ENCODE assay signal across 11 cellular contexts in the genomic region with DNA sequence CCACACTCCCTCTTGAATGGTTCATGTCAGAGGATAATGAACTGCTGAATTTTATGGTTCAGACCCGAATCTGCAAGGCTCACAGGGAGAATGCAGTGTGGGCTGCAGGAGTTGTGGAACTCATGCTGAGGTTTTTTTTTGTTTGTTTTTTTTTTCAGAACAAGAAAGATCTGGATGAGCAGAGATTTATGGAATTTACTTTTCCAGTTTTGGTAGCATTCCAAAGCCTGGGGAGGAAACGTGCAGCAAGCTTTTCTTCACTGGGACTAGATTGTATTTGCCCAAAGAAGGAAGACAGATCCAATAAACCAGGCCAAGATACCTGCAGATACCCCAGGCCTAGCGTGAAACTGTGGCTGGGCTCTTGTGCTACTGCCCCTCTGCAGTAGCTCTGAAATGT.
DNase-seq lines count a peak whose midpoint lies in the region; ATAC-seq and TF ChIP-seq lines count a peak whose summit lies in the region.
"Had no signal": no experiment of that assay in that cellular context is flagged by ENCODE, and none has a peak within 500 bp of the region (broad histone marks: within the 10 kb centered on the region; RNA-seq: fewer than 3 reads in every experiment).

No MANE protein-coding gene starts in this region.

- ATAC-seq in activated naive CD8-positive, alpha-beta T cell treated with anti-CD3 and anti-CD28 coated beads, Interleukin-2, amount 10 ng/mL, durations not matched to agents 7 days and 5 days (ENCODE audit: low read depth) = no peak
- ATAC-seq in GM21529 (IDR thresholded peaks at IDR 0.05; ENCODE audit: unreplicated experiment) (no peak), HG02870 (IDR thresholded peaks at IDR 0.05; ENCODE audit: unreplicated experiment) (no peak)

- H3K4me3 Mint-ChIP-seq in activated naive CD8-positive, alpha-beta T cell treated with anti-CD3 and anti-CD28 coated beads, Interleukin-2, amount 10 ng/mL, durations not matched to agents 7 days and 5 days = peak overlapping the region; percentile 64

- no peak overlapping the region for H3K4me3 ChIP-seq in AG09309 (ENCODE audit: control insufficient read depth, low read depth, low read length)

- peaks cover 28% of the 10 kb centered on the region for H3K36me3 Mint-ChIP-seq in activated naive CD8-positive, alpha-beta T cell treated with anti-CD3 and anti-CD28 coated beads, Interleukin-2, amount 10 ng/mL, durations not matched to agents 7 days and 5 days

- POLR2A ChIA-PET in activated naive CD8-positive, alpha-beta T cell treated with anti-CD3 and anti-CD28 coated beads, Interleukin-2, amount 10 ng/mL, durations not matched to agents 7 days and 5 days (lab: Charles Lee) = interaction anchor here (1.9 to 4.6 kb wide), 5 partner anchors 17 to 228 kb away, joined by 5 to 44 read pairs (median 24); a partner anchor contains a TSS

- no peak for TF ChIP-seq CTCF in AG09309 (IDR thresholded peaks at IDR 0.05; ENCODE audit: control insufficient read depth, insufficient read depth, low read depth, low read length, missing control alignments)

- peaks cover 11% of the 10 kb centered on the region for H3K9me3 Mint-ChIP-seq in activated naive CD8-positive, alpha-beta T cell treated with anti-CD3 and anti-CD28 coated beads, Interleukin-2, amount 10 ng/mL, durations not matched to agents 7 days and 5 days

- no peaks in the 10 kb centered on the region for H3K27me3 Mint-ChIP-seq in activated naive CD8-positive, alpha-beta T cell treated with anti-CD3 and anti-CD28 coated beads, Interleukin-2, amount 10 ng/mL, durations not matched to agents 7 days and 5 days

- peaks cover 64% of the 10 kb centered on the region for H3K4me1 Mint-ChIP-seq in activated naive CD8-positive, alpha-beta T cell treated with anti-CD3 and anti-CD28 coated beads, Interleukin-2, amount 10 ng/mL, durations not matched to agents 7 days and 5 days

- peak overlapping the region; percentile 86 for H3K27ac Mint-ChIP-seq in activated naive CD8-positive, alpha-beta T cell treated with anti-CD3 and anti-CD28 coated beads, Interleukin-2, amount 10 ng/mL, durations not matched to agents 7 days and 5 days

- DNase-seq in AG09309 (ENCODE audit: low read depth) (peak; percentile 35), GM04504 (ENCODE audit: low read depth) (peak; percentile 27), left kidney (ENCODE audit: low read depth, low spot score) (peak; percentile 43), NCI-H1092 (lab: John Stamatoyannopoulos, UW) (no peak), RPMI8226 (no peak)
- DNase-seq in activated naive CD8-positive, alpha-beta T cell treated with anti-CD3 and anti-CD28 coated beads, Interleukin-2, amount 10 ng/mL, durations not matched to agents 7 days and 5 days = no peak
- DNase-seq: caudate nucleus, left cardiac atrium, occipital lobe had no signal

Comparison
In these comparisons a context has a peak if more than half of its experiments do, and no peak if none do; other contexts are left out.
1. DNase-seq: peak in AG09309 (single experiment), GM04504 (single experiment) and left kidney (single experiment); none in activated naive CD8-positive, alpha-beta T cell treated with anti-CD3 and anti-CD28 coated beads, Interleukin-2, amount 10 ng/mL, durations not matched to agents 7 days and 5 days (single experiment), NCI-H1092 (single experiment) and RPMI8226 (single experiment).